Comparison of ENCODE assay signal across 1 cellular context in genomic region chr1:212471891-212472675, GRCh38.
TF ChIP-seq lines count a peak whose summit lies in the region.

No MANE protein-coding gene starts in this region.

TF ChIP-seq in IMR-90, 13 proteins besides CTCF, POLR2A, EP300 and RAD21:
- no peak for TF ChIP-seq MAFK (IDR thresholded peaks at IDR 0.05; ENCODE audit: low read depth, low read length)
- TF ChIP-seq USF2 (IDR thresholded peaks at IDR 0.05; ENCODE audit: low read depth, low read length) = no peak
- no peak for TF ChIP-seq RFX5 (IDR thresholded peaks at IDR 0.05; ENCODE audit: low read depth, low read length)
- TF ChIP-seq ELK1 (IDR thresholded peaks at IDR 0.05; ENCODE audit: borderline replicate concordance, low read depth, low read length) = no peak
- no peak for TF ChIP-seq MAZ (IDR thresholded peaks at IDR 0.05; ENCODE audit: borderline replicate concordance, low read depth, low read length)
- TF ChIP-seq NFE2L2 (IDR thresholded peaks at IDR 0.05; ENCODE audit: low read depth, low read length) = no peak
- TF ChIP-seq BHLHE40 (IDR thresholded peaks at IDR 0.05; ENCODE audit: low read depth, low read length) = no peak
- no peak for TF ChIP-seq MXI1 (IDR thresholded peaks at IDR 0.05; ENCODE audit: borderline replicate concordance, low read depth, low read length)
- no peak for TF ChIP-seq FOS (IDR thresholded peaks at IDR 0.05; ENCODE audit: low read depth, low read length)
- TF ChIP-seq CEBPB (IDR thresholded peaks at IDR 0.05; ENCODE audit: low read depth, low read length) = no peak
- TF ChIP-seq SMC3 (IDR thresholded peaks at IDR 0.05; ENCODE audit: low read depth, low read length) = no peak
